1 cellular context compared by ENCODE assay signal in genomic region chr10:30435068-30435422, GRCh38.
TF ChIP-seq lines count a peak whose summit lies in the region.

No MANE protein-coding gene starts in this region.

TF ChIP-seq in HepG2, 621 proteins besides CTCF, POLR2A, EP300 and RAD21:
- TF ChIP-seq TFAP4 (IDR thresholded peaks at IDR 0.05; ENCODE audit: borderline replicate concordance, low read depth) (peak; percentile 28; the same call in 1 of the 2 replicates), KMT2A (CRISPR knock-in tag; IDR thresholded peaks at IDR 0.05) (0 out of 2 replicates have a peak, but pooled peaks have one; percentile 4), ZNF414 (CRISPR knock-in tag; IDR thresholded peaks at IDR 0.05) (no peak)
